ENCODE assay signal across 10 cellular contexts in genomic region chr7:144384555-144385245, GRCh38. TPM values are rescaled to one million over a fixed set of nuclear protein-coding genes. Genes with fewer than 3 reads are reported as not detected.
DNase-seq lines count a peak whose midpoint lies in the region; ATAC-seq and TF ChIP-seq lines count a peak whose summit lies in the region.
"Had no signal": no experiment of that assay in that cellular context is flagged by ENCODE, and none has a peak within 500 bp of the region (broad histone marks: within the 10 kb centered on the region; RNA-seq: fewer than 3 reads in every experiment).

No MANE protein-coding gene starts in this region.

- WGBS in hepatocyte (ENCODE audit: low lambda C conversion rate, missing lambda C conversion rate): 47% methylated on average over 12 of the region's 12 CpGs
- 62 to 74% (median 63%) methylated on average over 12 of the region's 12 CpGs for WGBS in ovary, 3 donors

- CTCF ChIA-PET in WTC11 (lab: Charles Lee): interaction anchor here (1.1 kb wide), 1 partner anchor 53 kb away, joined by 5 read pairs; no protein-coding TSS in a partner anchor

- H3K27me3 ChIP-seq in hepatocyte (no peaks in the 10 kb centered on the region), ovary (no peaks in the 10 kb centered on the region)

- H3K9me3 Mint-ChIP-seq in WTC11: 0 out of 2 replicates have a peak, but pooled peaks cover 4% of the 10 kb centered on the region

- no peak for TF ChIP-seq EP300 in ovary (IDR thresholded peaks at IDR 0.05)

- H3K4me3 Mint-ChIP-seq in WTC11: no peak overlapping the region

- TF ChIP-seq CTCF in WTC11 (IDR thresholded peaks at IDR 0.05): no peak
- TF ChIP-seq CTCF in hepatocyte (IDR thresholded peaks at IDR 0.05; ENCODE audit: poor library complexity): no peak
- TF ChIP-seq CTCF in ovary (IDR thresholded peaks at IDR 0.05): no peak
- no peak for TF ChIP-seq CTCF in GM13976 (IDR thresholded peaks at IDR 0.05; ENCODE audit: borderline replicate concordance, control extremely low read depth, extremely low read depth, insufficient read depth, missing control alignments)

- H3K4me1 Mint-ChIP-seq in WTC11: peaks cover 28% of the 10 kb centered on the region

- H3K4me1 ChIP-seq in hepatocyte (ENCODE audit: insufficient read depth) (peaks cover 16% of the 10 kb centered on the region), ovary (ENCODE audit: insufficient read depth) (no peaks in the 10 kb centered on the region)

- peak overlapping the region; percentile 65 for H3K4me2 ChIP-seq in hepatocyte

- H3K9me3 ChIP-seq in hepatocyte (ENCODE audit: low read depth): no peaks in the 10 kb centered on the region
- H3K9me3 ChIP-seq in ovary: no peaks in the 10 kb centered on the region

- H3K27ac Mint-ChIP-seq in WTC11: peak overlapping the region; percentile 8

- intact Hi-C loops in ovary (cut with DNase I): no loop called here

- H3K36me3 Mint-ChIP-seq in WTC11: peaks cover 12% of the 10 kb centered on the region

- TF ChIP-seq POLR2A in ovary (IDR thresholded peaks at IDR 0.05): no peak

- in situ Hi-C loops in GM13976 (cut with MboI; ENCODE audit: low sequenced_read_pairs, unreplicated experiment): no loop called here

- H3K27me3 Mint-ChIP-seq in WTC11 (ENCODE audit: low read depth): no peaks in the 10 kb centered on the region

- H4K20me1 ChIP-seq in hepatocyte (ENCODE audit: insufficient read depth, poor library complexity, severe bottlenecking): no peaks in the 10 kb centered on the region

- H3K36me3 ChIP-seq in hepatocyte (replicated peaks; ENCODE audit: insufficient read depth, low read depth) (no peaks in the 10 kb centered on the region), ovary (no peaks in the 10 kb centered on the region)

- ATAC-seq in GM21526 (IDR thresholded peaks at IDR 0.05; ENCODE audit: low FRiP score, unreplicated experiment) (peak; percentile 57), WTC11 (peak; percentile 61)

- H3K27ac ChIP-seq in hepatocyte (peak overlapping the region; percentile 96), ovary (no peak overlapping the region)
- H3K27ac ChIP-seq: HL-60 had no signal

- H3K9me2 ChIP-seq in hepatocyte (replicated peaks; ENCODE audit: insufficient read depth): no peaks in the 10 kb centered on the region

- H3K79me2 ChIP-seq in hepatocyte: no peaks in the 10 kb centered on the region

- POLR2A ChIA-PET in WTC11 (lab: Charles Lee): no interaction called here

- H3K4me3 ChIP-seq in hepatocyte (no peak overlapping the region), ovary (no peak overlapping the region)

- DNase-seq in WTC11 (ENCODE audit: low spot score) (no peak), hepatocyte (ENCODE audit: low spot score) (peak; percentile 88), NCI-H510A treated with DMSO at 0.1 percent for 48 hours (lab: John Stamatoyannopoulos, UW) (no peak), NCI-H1417 treated with DMSO at 0.1 percent for 48 hours (lab: John Stamatoyannopoulos, UW) (no peak), ovary (no peak), GM13976 (ENCODE audit: low spot score) (no peak)
- DNase-seq in stimulated activated CD4-positive, alpha-beta T cell treated with anti-CD3 and anti-CD28 coated beads, Interleukin-4, amount 100 ng/mL, for 1 hour: peak; percentile 42

- H2AFZ ChIP-seq in hepatocyte: no peak overlapping the region

TF ChIP-seq in WTC11, 78 proteins besides CTCF, POLR2A, EP300 and RAD21:
- TF ChIP-seq SOX15 (CRISPR knock-in tag; IDR thresholded peaks at IDR 0.05): no peak
- no peak for TF ChIP-seq RELA (CRISPR knock-in tag; IDR thresholded peaks at IDR 0.05; ENCODE audit: borderline replicate concordance)
- TF ChIP-seq ZNF263 (CRISPR knock-in tag; IDR thresholded peaks at IDR 0.05; ENCODE audit: low read depth): no peak
- TF ChIP-seq FOXK1 (CRISPR knock-in tag; IDR thresholded peaks at IDR 0.05): no peak
- TF ChIP-seq ZNF425 (CRISPR knock-in tag; conservative IDR thresholded peaks at IDR 0.05): no peak
- no peak for TF ChIP-seq PRRX2 (CRISPR knock-in tag; IDR thresholded peaks at IDR 0.05)
- TF ChIP-seq ZNF138 (CRISPR knock-in tag; conservative IDR thresholded peaks at IDR 0.05): no peak
- no peak for TF ChIP-seq E2F5 (CRISPR knock-in tag; IDR thresholded peaks at IDR 0.05)
- no peak for TF ChIP-seq ZSCAN18 (CRISPR knock-in tag; IDR thresholded peaks at IDR 0.05)
- TF ChIP-seq ZNF671 (CRISPR knock-in tag; IDR thresholded peaks at IDR 0.05): no peak
- TF ChIP-seq FOXJ3 (CRISPR knock-in tag; IDR thresholded peaks at IDR 0.05; ENCODE audit: borderline replicate concordance): no peak
- no peak for TF ChIP-seq ZNF532 (CRISPR knock-in tag; IDR thresholded peaks at IDR 0.05; ENCODE audit: borderline replicate concordance)

RNA-seq across cellular contexts. Expression of gene NOBOX, which starts 18.8 kb away (rescaled TPM):
- not detected in 3 replicates for total RNA-seq in WTC11 (2021)
- total RNA-seq in hepatocyte: 0.07 TPM in 1 of 2 replicates, not detected in the other
- 0.54 TPM in 1 of 2 replicates, not detected in the other for polyA plus RNA-seq in hepatocyte
- not detected for total RNA-seq in ovary
- under 1 TPM in 1 of 2 donors, not detected in 1; 0.36 TPM for polyA plus RNA-seq in ovary
- total RNA-seq: T-helper 1 cell treated with Interleukin-12 subunit alpha and Interleukin-12 subunit beta and Interleukin-4 antibody, amounts not matched to agents 30 ng/mL and 1 ng/mL, for 36 hours had no signal

RNA-seq across cellular contexts. Expression of gene ARHGEF5, which starts 29.5 kb away (rescaled TPM):
- total RNA-seq in WTC11 (2021): 80.1 to 115 TPM (median 104 TPM) in 3 replicates
- total RNA-seq in hepatocyte: 16.9 and 24.2 TPM in 2 replicates
- 22.9 and 23.1 TPM in 2 replicates for polyA plus RNA-seq in hepatocyte
- total RNA-seq in ovary: 10 to 100 TPM in 6 of 7 donors, 1 to 10 TPM in 1; 5.4 to 36.5 (median 11.2) TPM
- 1 to 10 TPM; 4.0 to 9.6 TPM for polyA plus RNA-seq in ovary

Comparison
In these comparisons a context has a peak if more than half of its experiments do, and no peak if none do; other contexts are left out.
1. DNase-seq: peak in hepatocyte (single experiment) and stimulated activated CD4-positive, alpha-beta T cell treated with anti-CD3 and anti-CD28 coated beads, Interleukin-4, amount 100 ng/mL, for 1 hour (single experiment); none in WTC11 (single experiment), NCI-H510A treated with DMSO at 0.1 percent for 48 hours (single experiment), NCI-H1417 treated with DMSO at 0.1 percent for 48 hours (single experiment), ovary (0 of 5) and GM13976 (single experiment).